8 cellular contexts compared by ENCODE assay signal in genomic region chr2:196268022-196268421, GRCh38.
DNase-seq lines count a peak whose midpoint lies in the region; ATAC-seq lines count a peak whose summit lies in the region.

No MANE protein-coding gene starts in this region.

- H3K4me3 Mint-ChIP-seq in CD4-positive, alpha-beta memory T cell = peak overlapping the region; percentile 36 to 89 (median 81)
- peak overlapping the region; percentile 58 for H3K4me3 Mint-ChIP-seq in activated naive CD8-positive, alpha-beta T cell treated with anti-CD3 and anti-CD28 coated beads, Interleukin-2, amount 50 U/mL, for 24 hours

- no peak overlapping the region for H3K4me3 ChIP-seq in CD4-positive, alpha-beta memory T cell (ENCODE audit: low read length in 2 of 2)
- no peak overlapping the region for H3K4me3 ChIP-seq in muscle layer of duodenum (ENCODE audit: low read depth in 1 of 2, low read length in 2 of 2)

- H3K4me1 ChIP-seq in CD4-positive, alpha-beta memory T cell (ENCODE audit: insufficient read depth, low read length) = peaks cover 72% of the 10 kb centered on the region
- peaks cover 0 to 13% of the 10 kb centered on the region in 2 donors for H3K4me1 ChIP-seq in muscle layer of duodenum (ENCODE audit: control insufficient read depth in 1 of 2, insufficient read depth in 2 of 2, low read length in 2 of 2)

- peak overlapping the region; percentile 73 to 94 (median 84) for H3K27ac Mint-ChIP-seq in CD4-positive, alpha-beta memory T cell
- H3K27ac Mint-ChIP-seq in activated naive CD8-positive, alpha-beta T cell treated with anti-CD3 and anti-CD28 coated beads, Interleukin-2, amount 50 U/mL, for 24 hours = peak overlapping the region; percentile 83

- no peaks in the 10 kb centered on the region for H3K27me3 ChIP-seq in CD4-positive, alpha-beta memory T cell (ENCODE audit: insufficient read depth, low read length)
- no peaks in the 10 kb centered on the region for H3K27me3 ChIP-seq in muscle layer of duodenum (ENCODE audit: low read depth, low read length)

- no peaks in the 10 kb centered on the region for H3K9me3 ChIP-seq in CD4-positive, alpha-beta memory T cell (ENCODE audit: control insufficient read depth in 1 of 2, low read length in 2 of 2)
- no peaks in the 10 kb centered on the region for H3K9me3 ChIP-seq in muscle layer of duodenum (ENCODE audit: control insufficient read depth in 1 of 2, low read length in 2 of 2)

- peak overlapping the region; percentile 45 for H3K27ac ChIP-seq in CD4-positive, alpha-beta memory T cell (ENCODE audit: low read depth, low read length)
- peak overlapping the region; percentile 77 for H3K27ac ChIP-seq in muscle layer of duodenum (ENCODE audit: low read length)

- CTCF ChIA-PET in CD4-positive, alpha-beta memory T cell (lab: Charles Lee; ENCODE audit: partially characterized antibody) = interaction anchor here (1.3 to 3.4 kb wide), 4 partner anchors 8 to 104 kb away, joined by 4 to 20 read pairs (median 7); no protein-coding TSS in a partner anchor

- peaks cover 44 to 72% (median 58%) of the 10 kb centered on the region in 4 donors for H3K4me1 Mint-ChIP-seq in CD4-positive, alpha-beta memory T cell
- peaks cover 76% of the 10 kb centered on the region for H3K4me1 Mint-ChIP-seq in activated naive CD8-positive, alpha-beta T cell treated with anti-CD3 and anti-CD28 coated beads, Interleukin-2, amount 50 U/mL, for 24 hours

- no peaks in the 10 kb centered on the region for H3K36me3 Mint-ChIP-seq in CD4-positive, alpha-beta memory T cell
- H3K36me3 Mint-ChIP-seq in activated naive CD8-positive, alpha-beta T cell treated with anti-CD3 and anti-CD28 coated beads, Interleukin-2, amount 50 U/mL, for 24 hours (ENCODE audit: low read depth) = peaks cover 10% of the 10 kb centered on the region

- peak; percentile 42 for ATAC-seq in activated naive CD8-positive, alpha-beta T cell treated with anti-CD3 and anti-CD28 coated beads, Interleukin-2, amount 50 U/mL, for 24 hours
- ATAC-seq in HG02610 (IDR thresholded peaks at IDR 0.05; ENCODE audit: unreplicated experiment) = no peak

- no peaks in the 10 kb centered on the region for H3K27me3 Mint-ChIP-seq in CD4-positive, alpha-beta memory T cell
- no peaks in the 10 kb centered on the region for H3K27me3 Mint-ChIP-seq in activated naive CD8-positive, alpha-beta T cell treated with anti-CD3 and anti-CD28 coated beads, Interleukin-2, amount 50 U/mL, for 24 hours

- no peaks in the 10 kb centered on the region for H3K9me3 Mint-ChIP-seq in CD4-positive, alpha-beta memory T cell
- H3K9me3 Mint-ChIP-seq in activated naive CD8-positive, alpha-beta T cell treated with anti-CD3 and anti-CD28 coated beads, Interleukin-2, amount 50 U/mL, for 24 hours = no peaks in the 10 kb centered on the region

- DNase-seq in CD4-positive, alpha-beta memory T cell = no peak
- DNase-seq in M059J (ENCODE audit: low read depth) = peak; percentile 23
- DNase-seq in activated naive CD8-positive, alpha-beta T cell treated with anti-CD3 and anti-CD28 coated beads, Interleukin-2, amount 50 U/mL, for 24 hours = no peak
- no peak for DNase-seq in stimulated activated CD4-positive, alpha-beta T cell treated with anti-CD3 and anti-CD28 coated beads, Interleukin-15, amount 100 ng/mL, for 24 hours
- no peak for DNase-seq in activated gamma-delta T cell treated with Interleukin-2 at 50 U/mL for 16 hours
- DNase-seq in SW480 (ENCODE audit: low spot score) = no peak

- POLR2A ChIA-PET in CD4-positive, alpha-beta memory T cell (lab: Charles Lee; ENCODE audit: partially characterized antibody) = interaction anchor here (0.8 to 5.0 kb wide), 15 partner anchors 7 to 104 kb away, joined by 3 to 30 read pairs (median 5); partner anchors contain the start of gene STK17B

- no peaks in the 10 kb centered on the region for H3K36me3 ChIP-seq in CD4-positive, alpha-beta memory T cell (ENCODE audit: insufficient read depth, low read length)
- H3K36me3 ChIP-seq in muscle layer of duodenum (ENCODE audit: control insufficient read depth in 1 of 2, insufficient read depth in 2 of 2, low read length in 2 of 2) = peaks cover 0 to 3% of the 10 kb centered on the region in 2 donors

- intact Hi-C loops in CD4-positive, alpha-beta memory T cell (cut with micrococcal nuclease) = loop anchor here (10.0 kb wide), 1 partner anchor 733 kb away; no protein-coding TSS in a partner anchor
